Comparison of ENCODE assay signal across 20 cellular contexts in the genomic region with DNA sequence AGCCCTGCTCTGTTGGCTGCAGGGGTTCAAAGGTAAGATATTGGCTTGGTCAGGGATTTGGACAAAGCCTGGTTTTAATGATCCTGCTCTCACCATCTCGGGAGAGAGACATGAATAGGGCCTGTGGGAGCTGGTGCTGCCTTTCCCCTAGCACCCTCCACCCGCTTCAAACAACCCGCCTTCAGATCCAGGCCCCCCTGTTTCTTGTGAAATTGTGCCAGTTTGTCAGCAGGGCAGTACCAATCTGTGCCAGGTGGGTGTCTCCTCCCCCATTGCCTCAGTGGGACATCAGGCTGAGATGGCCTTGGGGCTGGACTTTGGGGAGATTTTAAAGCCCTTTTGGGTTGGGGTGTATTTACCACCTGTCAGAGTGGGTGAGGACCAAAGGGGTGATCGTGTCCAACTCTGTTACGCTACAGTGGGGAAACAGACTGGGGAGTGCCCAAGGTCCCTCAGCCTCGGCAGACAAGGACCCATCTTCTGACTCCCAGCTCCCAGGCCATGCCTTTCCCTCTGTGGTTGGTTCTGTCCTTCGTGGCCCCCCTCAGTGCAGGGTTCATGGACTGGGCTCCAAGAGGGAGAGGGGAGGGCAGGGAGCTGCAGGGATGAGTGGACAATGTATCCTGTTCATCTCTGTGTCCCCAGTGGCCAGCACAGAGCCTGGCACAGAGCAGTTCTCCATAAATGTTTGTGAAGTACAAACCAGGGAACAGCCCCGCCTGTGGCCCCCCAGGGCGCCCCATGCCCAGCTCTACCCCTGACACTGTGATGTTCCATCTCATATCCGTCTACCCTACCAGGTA. TPM values are rescaled to one million over a fixed set of nuclear protein-coding genes. Genes with fewer than 3 reads are reported as not detected.
DNase-seq lines count a peak whose midpoint lies in the region; ATAC-seq and TF ChIP-seq lines count a peak whose summit lies in the region.
"Had no signal": no experiment of that assay in that cellular context is flagged by ENCODE, and none has a peak within 500 bp of the region (broad histone marks: within the 10 kb centered on the region; RNA-seq: fewer than 3 reads in every experiment).

No MANE protein-coding gene starts in this region.

- no peaks in the 10 kb centered on the region for H3K9me2 ChIP-seq in SK-N-SH
- no peaks in the 10 kb centered on the region for H3K9me2 ChIP-seq in Karpas-422 (replicated peaks; ENCODE audit: insufficient read depth, low read length)

- CTCF ChIA-PET in SK-N-SH (lab: Yijun Ruan, JAX): interaction anchor here (0.7 to 13.3 kb wide), 8 partner anchors 9 to 235 kb away, joined by 3 to 146 read pairs (median 4); no protein-coding TSS in a partner anchor
- CTCF ChIA-PET in activated naive CD4-positive, alpha-beta T cell treated with anti-CD3 and anti-CD28 coated beads for 36 hours (lab: Charles Lee): interaction anchor here (0.8 to 1.1 kb wide), 3 partner anchors 10 to 82 kb away, joined by 3 read pairs; no protein-coding TSS in a partner anchor

- TF ChIP-seq EP300 in SK-N-SH (IDR thresholded peaks at IDR 0.05; ENCODE audit: borderline replicate concordance in 1 of 2, low read depth in 1 of 2, low read length in 1 of 2): no peak

- H4K20me1 ChIP-seq in SK-N-SH (ENCODE audit: insufficient read depth): peaks cover 75% of the 10 kb centered on the region
- no peaks in the 10 kb centered on the region for H4K20me1 ChIP-seq in Karpas-422 (ENCODE audit: insufficient read depth, low read depth, low read length)

- no peak overlapping the region for H3K27ac ChIP-seq in SK-N-SH (ENCODE audit: low read depth in 2 of 2, low read length in 1 of 2)
- H3K27ac ChIP-seq in dorsolateral prefrontal cortex: peak overlapping the region; percentile 59 to 100 (median 98)
- no peak overlapping the region for H3K27ac ChIP-seq in mesenchymal stem cell (ENCODE audit: low read length, poor library complexity, severe bottlenecking)
- H3K27ac ChIP-seq in temporal lobe (ENCODE audit: low read depth, low read length): peak overlapping the region; percentile 99
- H3K27ac ChIP-seq in Karpas-422 (ENCODE audit: low read length): no peak overlapping the region
- H3K27ac ChIP-seq: 22Rv1, C4-2B, VCaP had no signal

- no peak for TF ChIP-seq CTCF in SK-N-SH (IDR thresholded peaks at IDR 0.05)
- peak in 28 of 56 donors; percentile 8 to 47 (median 26) for TF ChIP-seq CTCF in dorsolateral prefrontal cortex (IDR thresholded peaks at IDR 0.05 in 54 of 56, conservative IDR thresholded peaks at IDR 0.05 in 2 of 56; ENCODE audit: low read depth in 1 of 56, partially characterized antibody in 56 of 56)

- H3K4me2 ChIP-seq in SK-N-SH: peak overlapping the region; percentile 97; the same call in 1 of the 2 replicates
- peak overlapping the region; percentile 29 for H3K4me2 ChIP-seq in mesenchymal stem cell (ENCODE audit: low read length, poor library complexity, severe bottlenecking)
- no peak overlapping the region for H3K4me2 ChIP-seq in Karpas-422 (ENCODE audit: low read depth, low read length, poor library complexity, severe bottlenecking)

- H2AFZ ChIP-seq in SK-N-SH (ENCODE audit: low read depth) (no peak overlapping the region), mesenchymal stem cell (ENCODE audit: low read depth, low read length) (no peak overlapping the region), Karpas-422 (ENCODE audit: low read length) (no peak overlapping the region)

- 96% methylated on average over 9 of the region's 10 CpGs for WGBS in SK-N-SH (ENCODE audit: low lambda C conversion rate)
- 93% methylated on average over 7 of the region's 10 CpGs for WGBS in mesenchymal stem cell

- H3K27me3 Mint-ChIP-seq in activated naive CD4-positive, alpha-beta T cell treated with anti-CD3 and anti-CD28 coated beads for 36 hours (ENCODE audit: low read depth): peaks cover 10% of the 10 kb centered on the region

- H3K9me3 ChIP-seq in SK-N-SH (no peaks in the 10 kb centered on the region), mesenchymal stem cell (ENCODE audit: control insufficient read depth, low read length) (no peaks in the 10 kb centered on the region), Karpas-422 (ENCODE audit: low read length) (no peaks in the 10 kb centered on the region)
- H3K9me3 ChIP-seq: transverse colon had no signal

- H2BK15ac ChIP-seq in mesenchymal stem cell (ENCODE audit: low read depth, poor library complexity, severe bottlenecking): no peak overlapping the region

- H3K14ac ChIP-seq in mesenchymal stem cell (ENCODE audit: low read length in 2 of 2): peak overlapping the region in 1 of 2 experiments; percentile 7

- H2BK120ac ChIP-seq in mesenchymal stem cell (ENCODE audit: low read depth, low read length): no peak overlapping the region

- intact Hi-C loops in dorsolateral prefrontal cortex (cut with DNase I): loop anchor here in 1 of 2 donors (1.0 to 5.0 kb wide), 2 partner anchors 23 to 136 kb away; no protein-coding TSS in a partner anchor
- intact Hi-C loops in activated naive CD4-positive, alpha-beta T cell treated with anti-CD3 and anti-CD28 coated beads for 36 hours (cut with micrococcal nuclease): no loop called here

- H3F3A ChIP-seq in SK-N-SH (replicated peaks; ENCODE audit: insufficient read depth): no peaks in the 10 kb centered on the region

- in situ Hi-C loops in ACHN (cut with HindIII; ENCODE audit: low pct_ligation_motif_present, low pct_unique_long_range_greater_than_20kb, low sequenced_read_pairs): no loop called here

- no peaks in the 10 kb centered on the region for H3K9me3 Mint-ChIP-seq in activated naive CD4-positive, alpha-beta T cell treated with anti-CD3 and anti-CD28 coated beads for 36 hours
- H3K9me3 Mint-ChIP-seq: activated T-cell treated with anti-CD3 and anti-CD28 coated beads, Interleukin-2, amount 50 U/mL, for 72 hours; T-cell had no signal

- H3K79me2 ChIP-seq in SK-N-SH (ENCODE audit: insufficient read depth) (peaks cover 95% of the 10 kb centered on the region), Karpas-422 (ENCODE audit: low read length) (no peaks in the 10 kb centered on the region)

- H2AK5ac ChIP-seq in mesenchymal stem cell (ENCODE audit: low read length, severe bottlenecking): peak overlapping the region; percentile 70

- H3K9ac ChIP-seq in SK-N-SH: no peak overlapping the region
- H3K9ac ChIP-seq in mesenchymal stem cell (ENCODE audit: low read length): no peak overlapping the region
- H3K9ac ChIP-seq in Karpas-422 (ENCODE audit: low read length): no peak overlapping the region

- POLR2A ChIA-PET in SK-N-SH (lab: Yijun Ruan, JAX): no interaction called here

- H4K8ac ChIP-seq in mesenchymal stem cell (ENCODE audit: low read length): no peak overlapping the region

- H3K4me3 ChIP-seq in SK-N-SH (ENCODE audit: low read depth in 2 of 2, low read length in 1 of 2) (no peak overlapping the region), dorsolateral prefrontal cortex (peak overlapping the region in 57 of 59 donors; percentile 16 to 97 (median 85)), mesenchymal stem cell (ENCODE audit: insufficient read depth in 1 of 2, low read depth in 1 of 2, low read length in 2 of 2) (peak overlapping the region in 1 of 2 experiments; percentile 6), Karpas-422 (ENCODE audit: low read length) (no peak overlapping the region)
- H3K4me3 ChIP-seq: skin epidermis, transverse colon had no signal

- H3K36me3 ChIP-seq in SK-N-SH (replicated peaks in 1 of 2; ENCODE audit: control insufficient read depth in 1 of 2, insufficient read depth in 2 of 2, low read length in 1 of 2): no peaks in the 10 kb centered on the region
- H3K36me3 ChIP-seq in mesenchymal stem cell (ENCODE audit: control insufficient read depth in 1 of 2, insufficient read depth in 2 of 2, low read depth in 1 of 2, low read length in 2 of 2): peaks cover 0 to 45% of the 10 kb centered on the region in 2 experiments
- no peaks in the 10 kb centered on the region for H3K36me3 ChIP-seq in Karpas-422 (ENCODE audit: insufficient read depth, low read length)
- H3K36me3 ChIP-seq: transverse colon had no signal

- H3K4me1 Mint-ChIP-seq in activated naive CD4-positive, alpha-beta T cell treated with anti-CD3 and anti-CD28 coated beads for 36 hours (ENCODE audit: low read depth): peaks cover 6% of the 10 kb centered on the region

- H3K18ac ChIP-seq in mesenchymal stem cell (ENCODE audit: low read depth in 1 of 2, low read length in 2 of 2): no peak overlapping the region

- H2BK5ac ChIP-seq in mesenchymal stem cell (ENCODE audit: low read depth, low read length, poor library complexity, severe bottlenecking): no peak overlapping the region

- H2BK12ac ChIP-seq in mesenchymal stem cell (ENCODE audit: low read length in 2 of 2): no peak overlapping the region

- H3K27ac Mint-ChIP-seq in activated naive CD4-positive, alpha-beta T cell treated with anti-CD3 and anti-CD28 coated beads for 36 hours: no peak overlapping the region
- H3K27ac Mint-ChIP-seq: activated CD8-positive, alpha-beta T cell treated with anti-CD3 and anti-CD28 coated beads, Interleukin-2, amount 10 ng/mL, durations not matched to agents 7 days and 5 days; activated T-cell treated with anti-CD3 and anti-CD28 coated beads, Interleukin-2, amount 50 U/mL, for 72 hours; T-cell had no signal

- no peak overlapping the region for H4K91ac ChIP-seq in mesenchymal stem cell (ENCODE audit: low read length)

- DNase-seq in SK-N-SH: no peak
- DNase-seq in dorsolateral prefrontal cortex: peak in 9 of 10 donors; percentile 74 to 97 (median 92)
- no peak for DNase-seq in mesenchymal stem cell
- no peak for DNase-seq in ACHN
- no peak for DNase-seq in activated naive CD4-positive, alpha-beta T cell treated with anti-CD3 and anti-CD28 coated beads for 36 hours
- no peak for DNase-seq in Karpas-422
- DNase-seq: activated CD8-positive, alpha-beta T cell treated with anti-CD3 and anti-CD28 coated beads, Interleukin-2, amount 10 ng/mL, durations not matched to agents 7 days and 5 days; activated T-cell treated with anti-CD3 and anti-CD28 coated beads, Interleukin-2, amount 50 U/mL, for 72 hours; NCI-H1417 treated with DMSO at 0.1 percent for 48 hours; NCI-H2171; RPMI8226; stimulated activated CD4-positive, alpha-beta T cell treated with anti-CD3 and anti-CD28 coated beads, Interleukin-4, amount 100 ng/mL, for 4 hours; T-cell; transverse colon had no signal

- H3K4ac ChIP-seq in mesenchymal stem cell (ENCODE audit: low read depth in 1 of 2, low read length in 2 of 2): no peak overlapping the region

- H3K4me1 ChIP-seq in SK-N-SH (ENCODE audit: control insufficient read depth in 1 of 2, insufficient read depth in 2 of 2, low read depth in 1 of 2, low read length in 1 of 2) (peaks cover 16 to 21% of the 10 kb centered on the region in 2 experiments; a peak in 2 of 4 replicates), mesenchymal stem cell (ENCODE audit: control insufficient read depth, insufficient read depth, low read depth, low read length) (peaks cover 40% of the 10 kb centered on the region), Karpas-422 (ENCODE audit: low read length) (peaks cover 13% of the 10 kb centered on the region)

- no peaks in the 10 kb centered on the region for H3K27me3 ChIP-seq in SK-N-SH (ENCODE audit: insufficient read depth)
- no peaks in the 10 kb centered on the region for H3K27me3 ChIP-seq in dorsolateral prefrontal cortex
- H3K27me3 ChIP-seq in mesenchymal stem cell (ENCODE audit: control insufficient read depth in 1 of 2, insufficient read depth in 1 of 2, low read length in 2 of 2): no peaks in the 10 kb centered on the region
- H3K27me3 ChIP-seq in Karpas-422 (ENCODE audit: low read length): no peaks in the 10 kb centered on the region

- no peak for TF ChIP-seq RAD21 in SK-N-SH (IDR thresholded peaks at IDR 0.05; ENCODE audit: low read length)

- ATAC-seq in SK-N-SH treated with all-trans-retinoic acid at 6 μM for 48 hours: no peak
- ATAC-seq: activated CD8-positive, alpha-beta T cell treated with anti-CD3 and anti-CD28 coated beads, Interleukin-2, amount 10 ng/mL, durations not matched to agents 7 days and 5 days; activated T-cell treated with anti-CD3 and anti-CD28 coated beads, Interleukin-2, amount 50 U/mL, for 72 hours; T-cell had no signal

- no peak overlapping the region for H3K4me3 Mint-ChIP-seq in activated naive CD4-positive, alpha-beta T cell treated with anti-CD3 and anti-CD28 coated beads for 36 hours
- H3K4me3 Mint-ChIP-seq: activated CD8-positive, alpha-beta T cell treated with anti-CD3 and anti-CD28 coated beads, Interleukin-2, amount 10 ng/mL, durations not matched to agents 7 days and 5 days; activated T-cell treated with anti-CD3 and anti-CD28 coated beads, Interleukin-2, amount 50 U/mL, for 72 hours; T-cell had no signal

- no peaks in the 10 kb centered on the region for H3K36me3 Mint-ChIP-seq in activated naive CD4-positive, alpha-beta T cell treated with anti-CD3 and anti-CD28 coated beads for 36 hours (ENCODE audit: low read depth)
- H3K36me3 Mint-ChIP-seq: T-cell had no signal

- H3K23ac ChIP-seq in mesenchymal stem cell (ENCODE audit: low read length in 2 of 2): no peak overlapping the region

- peaks cover 1% of the 10 kb centered on the region for H3K79me1 ChIP-seq in mesenchymal stem cell (replicated peaks; ENCODE audit: low read length, poor library complexity, severe bottlenecking)

RNA-seq across cellular contexts. Expression of a gene that starts 3.3 kb away (rescaled TPM):
- 10.6 and 19.2 TPM in 2 replicates for polyA plus RNA-seq in SK-N-SH (2012; rRNA removed)
- polyA plus RNA-seq in SK-N-SH (2012; cell fraction: cytosol; rRNA removed): 14.2 and 19.1 TPM in 2 replicates
- 31.5 and 36.7 TPM in 2 replicates for polyA plus RNA-seq in SK-N-SH (2012; cell fraction: nucleus; rRNA removed)
- 100 to 1,000 TPM in 109 of 120 experiments, 10 to 100 TPM in 11; 93.2 to 496 (median 159) TPM for total RNA-seq in dorsolateral prefrontal cortex
- 66.7 TPM for polyA plus RNA-seq in mesenchymal stem cell (2013, experiment 1 of 2)
- polyA plus RNA-seq in mesenchymal stem cell (2013, experiment 2 of 2): 60.9 TPM
- 82.4 TPM for total RNA-seq in temporal lobe
- 1 to 10 TPM in 1 of 2 experiments, under 1 TPM in 1; 0.52 to 1.0 TPM for total RNA-seq in activated naive CD4-positive, alpha-beta T cell treated with anti-CD3 and anti-CD28 coated beads for 36 hours
- 0.04 and 0.54 TPM in 2 replicates for total RNA-seq in Karpas-422 (2014; rRNA removed; shearing (Covaris generic); ENCODE audit: low replicate concordance)

Comparison
In these comparisons a context has a peak if more than half of its experiments do, and no peak if none do; other contexts are left out.
1. DNase-seq: peak in dorsolateral prefrontal cortex (9 of 10); none in SK-N-SH (single experiment), mesenchymal stem cell (single experiment), ACHN (single experiment), activated naive CD4-positive, alpha-beta T cell treated with anti-CD3 and anti-CD28 coated beads for 36 hours (single experiment) and Karpas-422 (single experiment).
2. H3K27ac ChIP-seq: peak in dorsolateral prefrontal cortex (59 of 59) and temporal lobe (single experiment); none in SK-N-SH (0 of 2), mesenchymal stem cell (single experiment) and Karpas-422 (single experiment).
3. H3K4me3 ChIP-seq: peak in dorsolateral prefrontal cortex (57 of 59); none in SK-N-SH (0 of 2) and Karpas-422 (single experiment).
4. RNA of a gene that starts 3.3 kb away (total RNA-seq): 93.2 to 496 TPM in dorsolateral prefrontal cortex and 82.4 TPM in temporal lobe (single experiment); 0.52 to 1.0 TPM in activated naive CD4-positive, alpha-beta T cell treated with anti-CD3 and anti-CD28 coated beads for 36 hours and 0.04 to 0.54 TPM in Karpas-422; every median in the first group is over 10 times any median in the second.